In the genomic region with DNA sequence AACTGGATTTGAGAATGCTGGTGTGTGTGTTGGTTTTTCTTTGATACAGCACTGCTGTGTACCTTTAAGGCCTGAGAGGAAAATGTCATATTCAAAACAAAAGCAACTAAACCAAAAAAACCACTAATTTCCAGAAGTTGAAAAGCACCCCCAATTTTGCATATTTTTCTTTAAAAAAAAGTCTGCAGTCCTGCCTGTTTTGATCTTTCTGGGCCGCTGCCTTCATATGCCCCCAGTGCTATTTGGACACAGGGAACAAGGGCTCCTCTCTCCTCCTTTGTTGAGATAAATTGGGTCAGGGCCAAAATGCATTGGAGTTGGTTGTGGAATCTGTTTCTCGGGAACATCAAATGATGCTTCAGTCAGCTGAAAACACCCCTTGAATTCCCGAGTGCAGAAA, we compare ENCODE assay signal across 14 cellular contexts. TPM values are rescaled to one million over a fixed set of nuclear protein-coding genes. Genes with fewer than 3 reads are reported as not detected.
DNase-seq lines count a peak whose midpoint lies in the region; ATAC-seq and TF ChIP-seq lines count a peak whose summit lies in the region.
"Had no signal": no experiment of that assay in that cellular context is flagged by ENCODE, and none has a peak within 500 bp of the region (broad histone marks: within the 10 kb centered on the region; RNA-seq: fewer than 3 reads in every experiment).

No MANE protein-coding gene starts in this region.

- no peak overlapping the region for H3K4me3 Mint-ChIP-seq in mesothelial cell of epicardium
- H3K4me3 Mint-ChIP-seq: nephron progenitor cell had no signal

- H3K27ac Mint-ChIP-seq in mesothelial cell of epicardium, result no peak overlapping the region
- H3K27ac Mint-ChIP-seq: nephron progenitor cell had no signal

- no peaks in the 10 kb centered on the region for H3K27me3 Mint-ChIP-seq in mesothelial cell of epicardium (ENCODE audit: low read depth)

- no peak overlapping the region for H2BK120ac ChIP-seq in neuronal stem cell (ENCODE audit: low read depth, low read length)

- no peak overlapping the region for H3K4ac ChIP-seq in neuronal stem cell (ENCODE audit: low read length)

- no peak overlapping the region for H2BK12ac ChIP-seq in neuronal stem cell (ENCODE audit: low read length)

- TF ChIP-seq CTCF in mesothelial cell of epicardium (IDR thresholded peaks at IDR 0.05; ENCODE audit: unreplicated experiment), result no peak

- H3K18ac ChIP-seq in neuronal stem cell (ENCODE audit: low read length), result no peak overlapping the region

- H3K79me1 ChIP-seq in neuronal stem cell (ENCODE audit: low read depth, low read length), result peaks cover 5% of the 10 kb centered on the region

- H3K4me1 Mint-ChIP-seq in mesothelial cell of epicardium, result no peaks in the 10 kb centered on the region

- peaks cover 20% of the 10 kb centered on the region for H3K36me3 Mint-ChIP-seq in mesothelial cell of epicardium

- H3K4me2 ChIP-seq in neuronal stem cell (ENCODE audit: insufficient read depth, low read length, poor library complexity, severe bottlenecking), result no peak overlapping the region

- no peak overlapping the region for H2BK15ac ChIP-seq in neuronal stem cell (ENCODE audit: low read length)

- H2AK5ac ChIP-seq in neuronal stem cell (ENCODE audit: low read depth, low read length), result no peak overlapping the region

- H2BK5ac ChIP-seq in neuronal stem cell (ENCODE audit: low read length), result no peak overlapping the region

- no peak overlapping the region for H3K27ac ChIP-seq in neuronal stem cell (replicated peaks; ENCODE audit: low read length)

- no peak overlapping the region for H2AFZ ChIP-seq in neuronal stem cell (ENCODE audit: low read length)

- H3K14ac ChIP-seq in neuronal stem cell (ENCODE audit: low read length), result no peak overlapping the region

- peaks cover 0 to 2% (median 0%) of the 10 kb centered on the region in 3 experiments for H3K27me3 ChIP-seq in neuronal stem cell (ENCODE audit: control insufficient read depth in 3 of 3, insufficient read depth in 3 of 3, low read depth in 1 of 3, low read length in 3 of 3)

- peak; percentile 88 for DNase-seq in inferior parietal cortex (ENCODE audit: extremely low spot score)
- no peak for DNase-seq in neuronal stem cell (ENCODE audit: low spot score)
- DNase-seq in ureter (ENCODE audit: low spot score), result no peak
- DNase-seq in DMS114 treated with DMSO at 0.1 percent for 48 hours (lab: John Stamatoyannopoulos, UW; ENCODE audit: unreplicated experiment), result no peak
- no peak for DNase-seq in mesothelial cell of epicardium (ENCODE audit: low spot score in 2 of 2, unreplicated experiment in 2 of 2)
- DNase-seq: dermis blood vessel endothelial cell; DMS79 treated with DMSO at 0.1 percent for 48 hours; NCI-H1436 treated with DMSO at 0.1 percent for 48 hours; nephron progenitor cell; stimulated activated CD4-positive, alpha-beta T cell treated with anti-CD3 and anti-CD28 coated beads, Interleukin-2, amount 100 ng/mL, for 48 hours had no signal

- ATAC-seq in GM18520 (IDR thresholded peaks at IDR 0.05; ENCODE audit: unreplicated experiment) (peak; percentile 60), GM21528 (IDR thresholded peaks at IDR 0.05; ENCODE audit: low FRiP score, unreplicated experiment) (peak; percentile 61), HG03432 (IDR thresholded peaks at IDR 0.05; ENCODE audit: unreplicated experiment) (peak; percentile 73)
- ATAC-seq: SK-N-SH treated with all-trans-retinoic acid at 6 μM for 48 hours had no signal

- H4K8ac ChIP-seq in neuronal stem cell (ENCODE audit: low read depth, low read length), result no peak overlapping the region

- H3K9me3 ChIP-seq in neuronal stem cell (replicated peaks in 1 of 2; ENCODE audit: control insufficient read depth in 2 of 2, insufficient read depth in 1 of 2, low read depth in 1 of 2, low read length in 2 of 2), result peaks cover 0 to 10% of the 10 kb centered on the region in 2 donors

- H3K23ac ChIP-seq in neuronal stem cell (ENCODE audit: low read depth, low read length, poor library complexity), result no peak overlapping the region

- H3K4me3 ChIP-seq in neuronal stem cell (ENCODE audit: low read length in 2 of 2), result no peak overlapping the region

- H3K4me1 ChIP-seq in neuronal stem cell (ENCODE audit: control insufficient read depth in 2 of 2, insufficient read depth in 1 of 2, low read depth in 1 of 2, low read length in 2 of 2), result peaks cover 0 to 2% of the 10 kb centered on the region in 2 donors

- H3K9ac ChIP-seq in neuronal stem cell (ENCODE audit: low read depth, low read length, poor library complexity), result no peak overlapping the region

- H4K91ac ChIP-seq in neuronal stem cell (ENCODE audit: low read depth, low read length, poor library complexity), result no peak overlapping the region

- H3K36me3 ChIP-seq in neuronal stem cell (replicated peaks in 1 of 2; ENCODE audit: control insufficient read depth in 2 of 2, insufficient read depth in 2 of 2, low read length in 2 of 2), result peaks cover 43 to 83% of the 10 kb centered on the region in 2 donors

- WGBS in neuronal stem cell (ENCODE audit: extremely low coverage in 2 of 2, insufficient read length in 2 of 2, insufficient replicate concordance in 1 of 2), 2 donors, result no CpG with 5 or more reads among the region's 3 CpGs

- no peaks in the 10 kb centered on the region for H3K9me3 Mint-ChIP-seq in mesothelial cell of epicardium
- H3K9me3 Mint-ChIP-seq: nephron progenitor cell had no signal

RNA-seq across cellular contexts. Expression of a gene that starts 26.9 kb away (rescaled TPM):
- polyA plus RNA-seq in neuronal stem cell (2013, experiment 1 of 2), result 19.5 TPM
- 19.1 TPM for polyA plus RNA-seq in neuronal stem cell (2013, experiment 2 of 2)
- total RNA-seq in ureter (34.2 TPM), mesothelial cell of epicardium (28.0 to 35.0 TPM (median 30.6 TPM) in 3 replicates)
